1 cellular context compared by ENCODE assay signal in the genomic region with DNA sequence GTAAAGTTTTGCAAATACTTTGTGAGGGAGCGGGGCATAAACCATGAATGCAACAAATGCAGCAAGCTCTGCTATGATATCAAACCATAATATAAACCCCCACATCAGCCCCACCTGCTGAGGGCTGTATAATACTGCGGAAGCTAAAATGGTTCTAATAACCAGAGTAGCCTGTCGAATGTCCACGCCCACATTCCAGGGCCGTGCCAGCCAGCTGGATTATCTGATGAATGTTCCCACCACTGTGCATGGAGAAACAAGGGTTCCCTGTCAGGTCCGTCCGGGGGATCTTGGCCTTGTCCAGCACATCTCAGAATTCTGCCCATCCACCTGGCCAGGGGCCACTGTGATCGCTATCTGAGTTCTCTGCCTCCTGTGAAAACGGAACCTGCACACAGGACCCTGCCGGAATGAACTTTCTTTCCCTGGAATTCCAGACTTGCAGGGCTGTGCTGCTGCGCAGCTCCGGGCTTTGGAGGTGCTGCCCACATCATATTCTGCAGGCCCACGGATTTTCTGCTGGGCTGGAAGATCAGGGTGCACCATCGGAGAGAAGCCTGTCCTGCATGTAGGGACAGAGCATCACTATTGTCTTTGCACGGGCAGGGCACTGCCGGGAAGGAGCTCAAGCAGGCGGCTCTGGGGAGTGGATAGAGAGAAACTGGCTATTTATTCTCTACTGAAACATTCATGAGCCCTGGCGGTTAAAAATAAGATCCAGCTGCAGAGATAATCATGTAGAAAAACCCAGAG.
TF ChIP-seq lines count a peak whose summit lies in the region.

No MANE protein-coding gene starts in this region.

TF ChIP-seq in GM23338, 12 proteins besides CTCF, POLR2A, EP300 and RAD21 (continued from another document):
- TF ChIP-seq, protein P1, sequence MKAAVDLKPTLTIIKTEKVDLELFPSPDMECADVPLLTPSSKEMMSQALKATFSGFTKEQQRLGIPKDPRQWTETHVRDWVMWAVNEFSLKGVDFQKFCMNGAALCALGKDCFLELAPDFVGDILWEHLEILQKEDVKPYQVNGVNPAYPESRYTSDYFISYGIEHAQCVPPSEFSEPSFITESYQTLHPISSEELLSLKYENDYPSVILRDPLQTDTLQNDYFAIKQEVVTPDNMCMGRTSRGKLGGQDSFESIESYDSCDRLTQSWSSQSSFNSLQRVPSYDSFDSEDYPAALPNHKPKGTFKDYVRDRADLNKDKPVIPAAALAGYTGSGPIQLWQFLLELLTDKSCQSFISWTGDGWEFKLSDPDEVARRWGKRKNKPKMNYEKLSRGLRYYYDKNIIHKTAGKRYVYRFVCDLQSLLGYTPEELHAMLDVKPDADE (IDR thresholded peaks at IDR 0.05): no peak
- no peak for TF ChIP-seq ZNF331 (CRISPR knock-in tag; IDR thresholded peaks at IDR 0.05; ENCODE audit: low read depth)
- TF ChIP-seq JUNB (IDR thresholded peaks at IDR 0.05; ENCODE audit: unreplicated experiment): no peak
- TF ChIP-seq ZNF114 (CRISPR knock-in tag; IDR thresholded peaks at IDR 0.05): no peak
- TF ChIP-seq EZH2 (IDR thresholded peaks at IDR 0.05; ENCODE audit: low read depth, unreplicated experiment): no peak
- no peak for TF ChIP-seq EZH2phosphoT487 (IDR thresholded peaks at IDR 0.05; ENCODE audit: unreplicated experiment)
- no peak for TF ChIP-seq POLR2AphosphoS5 (IDR thresholded peaks at IDR 0.05; ENCODE audit: low read depth)
- TF ChIP-seq, protein P2, sequence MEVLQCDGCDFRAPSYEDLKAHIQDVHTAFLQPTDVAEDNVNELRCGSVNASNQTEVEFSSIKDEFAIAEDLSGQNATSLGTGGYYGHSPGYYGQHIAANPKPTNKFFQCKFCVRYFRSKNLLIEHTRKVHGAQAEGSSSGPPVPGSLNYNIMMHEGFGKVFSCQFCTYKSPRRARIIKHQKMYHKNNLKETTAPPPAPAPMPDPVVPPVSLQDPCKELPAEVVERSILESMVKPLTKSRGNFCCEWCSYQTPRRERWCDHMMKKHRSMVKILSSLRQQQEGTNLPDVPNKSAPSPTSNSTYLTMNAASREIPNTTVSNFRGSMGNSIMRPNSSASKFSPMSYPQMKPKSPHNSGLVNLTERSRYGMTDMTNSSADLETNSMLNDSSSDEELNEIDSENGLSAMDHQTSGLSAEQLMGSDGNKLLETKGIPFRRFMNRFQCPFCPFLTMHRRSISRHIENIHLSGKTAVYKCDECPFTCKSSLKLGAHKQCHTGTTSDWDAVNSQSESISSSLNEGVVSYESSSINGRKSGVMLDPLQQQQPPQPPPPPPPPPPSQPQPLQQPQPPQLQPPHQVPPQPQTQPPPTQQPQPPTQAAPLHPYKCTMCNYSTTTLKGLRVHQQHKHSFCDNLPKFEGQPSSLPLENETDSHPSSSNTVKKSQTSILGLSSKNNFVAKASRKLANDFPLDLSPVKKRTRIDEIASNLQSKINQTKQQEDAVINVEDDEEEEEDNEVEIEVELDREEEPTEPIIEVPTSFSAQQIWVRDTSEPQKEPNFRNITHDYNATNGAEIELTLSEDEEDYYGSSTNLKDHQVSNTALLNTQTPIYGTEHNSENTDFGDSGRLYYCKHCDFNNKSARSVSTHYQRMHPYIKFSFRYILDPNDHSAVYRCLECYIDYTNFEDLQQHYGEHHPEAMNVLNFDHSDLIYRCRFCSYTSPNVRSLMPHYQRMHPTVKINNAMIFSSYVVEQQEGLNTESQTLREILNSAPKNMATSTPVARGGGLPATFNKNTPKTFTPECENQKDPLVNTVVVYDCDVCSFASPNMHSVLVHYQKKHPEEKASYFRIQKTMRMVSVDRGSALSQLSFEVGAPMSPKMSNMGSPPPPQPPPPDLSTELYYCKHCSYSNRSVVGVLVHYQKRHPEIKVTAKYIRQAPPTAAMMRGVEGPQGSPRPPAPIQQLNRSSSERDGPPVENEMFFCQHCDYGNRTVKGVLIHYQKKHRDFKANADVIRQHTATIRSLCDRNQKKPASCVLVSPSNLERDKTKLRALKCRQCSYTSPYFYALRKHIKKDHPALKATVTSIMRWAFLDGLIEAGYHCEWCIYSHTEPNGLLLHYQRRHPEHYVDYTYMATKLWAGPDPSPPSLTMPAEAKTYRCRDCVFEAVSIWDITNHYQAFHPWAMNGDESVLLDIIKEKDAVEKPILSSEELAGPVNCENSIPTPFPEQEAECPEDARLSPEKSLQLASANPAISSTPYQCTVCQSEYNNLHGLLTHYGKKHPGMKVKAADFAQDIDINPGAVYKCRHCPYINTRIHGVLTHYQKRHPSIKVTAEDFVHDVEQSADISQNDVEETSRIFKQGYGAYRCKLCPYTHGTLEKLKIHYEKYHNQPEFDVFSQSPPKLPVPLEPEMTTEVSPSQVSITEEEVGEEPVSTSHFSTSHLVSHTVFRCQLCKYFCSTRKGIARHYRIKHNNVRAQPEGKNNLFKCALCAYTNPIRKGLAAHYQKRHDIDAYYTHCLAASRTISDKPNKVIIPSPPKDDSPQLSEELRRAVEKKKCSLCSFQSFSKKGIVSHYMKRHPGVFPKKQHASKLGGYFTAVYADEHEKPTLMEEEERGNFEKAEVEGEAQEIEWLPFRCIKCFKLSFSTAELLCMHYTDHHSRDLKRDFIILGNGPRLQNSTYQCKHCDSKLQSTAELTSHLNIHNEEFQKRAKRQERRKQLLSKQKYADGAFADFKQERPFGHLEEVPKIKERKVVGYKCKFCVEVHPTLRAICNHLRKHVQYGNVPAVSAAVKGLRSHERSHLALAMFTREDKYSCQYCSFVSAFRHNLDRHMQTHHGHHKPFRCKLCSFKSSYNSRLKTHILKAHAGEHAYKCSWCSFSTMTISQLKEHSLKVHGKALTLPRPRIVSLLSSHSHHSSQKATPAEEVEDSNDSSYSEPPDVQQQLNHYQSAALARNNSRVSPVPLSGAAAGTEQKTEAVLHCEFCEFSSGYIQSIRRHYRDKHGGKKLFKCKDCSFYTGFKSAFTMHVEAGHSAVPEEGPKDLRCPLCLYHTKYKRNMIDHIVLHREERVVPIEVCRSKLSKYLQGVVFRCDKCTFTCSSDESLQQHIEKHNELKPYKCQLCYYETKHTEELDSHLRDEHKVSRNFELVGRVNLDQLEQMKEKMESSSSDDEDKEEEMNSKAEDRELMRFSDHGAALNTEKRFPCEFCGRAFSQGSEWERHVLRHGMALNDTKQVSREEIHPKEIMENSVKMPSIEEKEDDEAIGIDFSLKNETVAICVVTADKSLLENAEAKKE (CRISPR knock-in tag; IDR thresholded peaks at IDR 0.05): no peak
